ENCODE assay signal across 1 cellular context in the genomic region with DNA sequence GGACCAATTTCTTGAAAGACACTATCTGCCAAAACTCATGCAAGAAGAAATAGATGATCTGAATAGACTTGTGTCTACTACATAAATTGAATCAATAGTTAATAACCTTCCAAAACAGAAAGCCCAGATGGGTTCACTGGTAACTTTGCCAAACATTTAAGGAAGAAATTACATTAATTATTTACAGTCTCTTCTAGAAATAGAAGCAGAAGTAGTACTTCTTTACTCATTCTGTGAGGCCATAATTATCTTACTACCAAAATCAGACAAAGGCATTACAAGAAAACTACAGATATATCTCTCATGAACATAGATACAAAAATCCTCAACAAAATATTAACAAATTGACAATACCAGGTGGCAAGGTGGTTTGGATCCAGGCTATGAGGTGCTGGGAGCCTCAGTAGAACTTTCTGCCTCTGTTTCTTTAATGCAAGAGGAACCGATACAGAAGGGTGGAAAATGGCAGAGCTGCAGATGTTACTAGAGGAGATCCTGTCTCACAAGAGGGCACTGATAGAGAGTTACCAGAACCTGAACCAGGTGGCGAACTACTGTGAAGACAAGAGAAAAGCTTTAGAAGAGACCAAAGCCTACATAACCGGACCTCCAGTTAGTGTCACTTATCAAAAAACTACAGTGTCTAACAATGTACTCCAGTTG.
TF ChIP-seq lines count a peak whose summit lies in the region.

No MANE protein-coding gene starts in this region.

TF ChIP-seq in GM12878, 131 proteins besides CTCF, POLR2A, EP300 and RAD21 (continued from another document):
- TF ChIP-seq ZBTB40 (IDR thresholded peaks at IDR 0.05; ENCODE audit: borderline replicate concordance) (no peak), E2F8 (IDR thresholded peaks at IDR 0.05; ENCODE audit: low read depth, partially characterized antibody) (no peak), ZNF217 (IDR thresholded peaks at IDR 0.05) (peak; percentile 54; the same call in 1 of the 2 replicates), SRF (IDR thresholded peaks at IDR 0.05; ENCODE audit: low read depth in 2 of 2, low read length in 2 of 2) (no peak), POLR2AphosphoS2 (IDR thresholded peaks at IDR 0.05; ENCODE audit: low read depth, low read length) (no peak), ZNF622 (IDR thresholded peaks at IDR 0.05) (no peak), TCF12 (IDR thresholded peaks at IDR 0.05; ENCODE audit: low read depth, low read length) (no peak), IRF4 (IDR thresholded peaks at IDR 0.05; ENCODE audit: low read depth, low read length) (no peak), FOS (IDR thresholded peaks at IDR 0.05; ENCODE audit: borderline replicate concordance, extremely low read depth, insufficient read length) (no peak), ZNF207 (IDR thresholded peaks at IDR 0.05; ENCODE audit: borderline replicate concordance) (no peak), IKZF1 (conservative IDR thresholded peaks at IDR 0.05) (peak; percentile 38), SIX5 (IDR thresholded peaks at IDR 0.05; ENCODE audit: low read depth, low read length, severe bottlenecking) (no peak), ZNF384 (IDR thresholded peaks at IDR 0.05; ENCODE audit: borderline replicate concordance, low read depth, low read length) (no peak), SREBF2 (IDR thresholded peaks at IDR 0.05; ENCODE audit: low read length) (no peak), KLF5 (IDR thresholded peaks at IDR 0.05; ENCODE audit: partially characterized antibody) (no peak), TCF7 (IDR thresholded peaks at IDR 0.05; ENCODE audit: borderline replicate concordance) (no peak), EZH2 (IDR thresholded peaks at IDR 0.05; ENCODE audit: borderline replicate concordance, control insufficient read depth, low read depth, low read length) (no peak), SMAD1 (IDR thresholded peaks at IDR 0.05; ENCODE audit: low read depth, partially characterized antibody) (no peak), TAF1 (IDR thresholded peaks at IDR 0.05; ENCODE audit: borderline replicate concordance, low read depth, low read length) (no peak), YBX1 (IDR thresholded peaks at IDR 0.05) (no peak), MXI1 (IDR thresholded peaks at IDR 0.05; ENCODE audit: low read depth, low read length) (no peak), POU2F2 (IDR thresholded peaks at IDR 0.05; ENCODE audit: borderline replicate concordance, low read depth, low read length) (no peak), USF2 (IDR thresholded peaks at IDR 0.05; ENCODE audit: borderline replicate concordance, low read depth, low read length) (no peak), NFIC (IDR thresholded peaks at IDR 0.05; ENCODE audit: low read depth, low read length) (no peak), WRNIP1 (IDR thresholded peaks at IDR 0.05; ENCODE audit: borderline replicate concordance, low read depth, low read length) (no peak), SUZ12 (IDR thresholded peaks at IDR 0.05; ENCODE audit: unreplicated experiment) (no peak), MEF2A (IDR thresholded peaks at IDR 0.05; ENCODE audit: insufficient read depth, low read depth, low read length) (no peak; the same call in 1 of the 2 replicates), NR2F1 (conservative IDR thresholded peaks at IDR 0.05) (0 out of 2 replicates have a peak, but pooled peaks have one; percentile 28), CBX5 (IDR thresholded peaks at IDR 0.05; ENCODE audit: low read depth) (no peak), RCOR1 (conservative IDR thresholded peaks at IDR 0.05; ENCODE audit: low read depth, low read length) (no peak), PAX8 (IDR thresholded peaks at IDR 0.05) (no peak), RAD51 (IDR thresholded peaks at IDR 0.05) (no peak), ATF7 (IDR thresholded peaks at IDR 0.05; ENCODE audit: low read depth) (0 out of 2 replicates have a peak, but pooled peaks have one; percentile 12), SIN3A (IDR thresholded peaks at IDR 0.05; ENCODE audit: low read depth, low read length) (no peak), MEF2B (IDR thresholded peaks at IDR 0.05; ENCODE audit: partially characterized antibody, poor library complexity, severe bottlenecking) (peak; percentile 65)
- TF ChIP-seq, protein P1, sequence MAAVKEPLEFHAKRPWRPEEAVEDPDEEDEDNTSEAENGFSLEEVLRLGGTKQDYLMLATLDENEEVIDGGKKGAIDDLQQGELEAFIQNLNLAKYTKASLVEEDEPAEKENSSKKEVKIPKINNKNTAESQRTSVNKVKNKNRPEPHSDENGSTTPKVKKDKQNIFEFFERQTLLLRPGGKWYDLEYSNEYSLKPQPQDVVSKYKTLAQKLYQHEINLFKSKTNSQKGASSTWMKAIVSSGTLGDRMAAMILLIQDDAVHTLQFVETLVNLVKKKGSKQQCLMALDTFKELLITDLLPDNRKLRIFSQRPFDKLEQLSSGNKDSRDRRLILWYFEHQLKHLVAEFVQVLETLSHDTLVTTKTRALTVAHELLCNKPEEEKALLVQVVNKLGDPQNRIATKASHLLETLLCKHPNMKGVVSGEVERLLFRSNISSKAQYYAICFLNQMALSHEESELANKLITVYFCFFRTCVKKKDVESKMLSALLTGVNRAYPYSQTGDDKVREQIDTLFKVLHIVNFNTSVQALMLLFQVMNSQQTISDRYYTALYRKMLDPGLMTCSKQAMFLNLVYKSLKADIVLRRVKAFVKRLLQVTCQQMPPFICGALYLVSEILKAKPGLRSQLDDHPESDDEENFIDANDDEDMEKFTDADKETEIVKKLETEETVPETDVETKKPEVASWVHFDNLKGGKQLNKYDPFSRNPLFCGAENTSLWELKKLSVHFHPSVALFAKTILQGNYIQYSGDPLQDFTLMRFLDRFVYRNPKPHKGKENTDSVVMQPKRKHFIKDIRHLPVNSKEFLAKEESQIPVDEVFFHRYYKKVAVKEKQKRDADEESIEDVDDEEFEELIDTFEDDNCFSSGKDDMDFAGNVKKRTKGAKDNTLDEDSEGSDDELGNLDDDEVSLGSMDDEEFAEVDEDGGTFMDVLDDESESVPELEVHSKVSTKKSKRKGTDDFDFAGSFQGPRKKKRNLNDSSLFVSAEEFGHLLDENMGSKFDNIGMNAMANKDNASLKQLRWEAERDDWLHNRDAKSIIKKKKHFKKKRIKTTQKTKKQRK (IDR thresholded peaks at IDR 0.05; ENCODE audit: low read depth, low read length): no peak
- TF ChIP-seq, protein P2, sequence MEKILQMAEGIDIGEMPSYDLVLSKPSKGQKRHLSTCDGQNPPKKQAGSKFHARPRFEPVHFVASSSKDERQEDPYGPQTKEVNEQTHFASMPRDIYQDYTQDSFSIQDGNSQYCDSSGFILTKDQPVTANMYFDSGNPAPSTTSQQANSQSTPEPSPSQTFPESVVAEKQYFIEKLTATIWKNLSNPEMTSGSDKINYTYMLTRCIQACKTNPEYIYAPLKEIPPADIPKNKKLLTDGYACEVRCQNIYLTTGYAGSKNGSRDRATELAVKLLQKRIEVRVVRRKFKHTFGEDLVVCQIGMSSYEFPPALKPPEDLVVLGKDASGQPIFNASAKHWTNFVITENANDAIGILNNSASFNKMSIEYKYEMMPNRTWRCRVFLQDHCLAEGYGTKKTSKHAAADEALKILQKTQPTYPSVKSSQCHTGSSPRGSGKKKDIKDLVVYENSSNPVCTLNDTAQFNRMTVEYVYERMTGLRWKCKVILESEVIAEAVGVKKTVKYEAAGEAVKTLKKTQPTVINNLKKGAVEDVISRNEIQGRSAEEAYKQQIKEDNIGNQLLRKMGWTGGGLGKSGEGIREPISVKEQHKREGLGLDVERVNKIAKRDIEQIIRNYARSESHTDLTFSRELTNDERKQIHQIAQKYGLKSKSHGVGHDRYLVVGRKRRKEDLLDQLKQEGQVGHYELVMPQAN (conservative IDR thresholded peaks at IDR 0.05): no peak
- TF ChIP-seq, protein P3, sequence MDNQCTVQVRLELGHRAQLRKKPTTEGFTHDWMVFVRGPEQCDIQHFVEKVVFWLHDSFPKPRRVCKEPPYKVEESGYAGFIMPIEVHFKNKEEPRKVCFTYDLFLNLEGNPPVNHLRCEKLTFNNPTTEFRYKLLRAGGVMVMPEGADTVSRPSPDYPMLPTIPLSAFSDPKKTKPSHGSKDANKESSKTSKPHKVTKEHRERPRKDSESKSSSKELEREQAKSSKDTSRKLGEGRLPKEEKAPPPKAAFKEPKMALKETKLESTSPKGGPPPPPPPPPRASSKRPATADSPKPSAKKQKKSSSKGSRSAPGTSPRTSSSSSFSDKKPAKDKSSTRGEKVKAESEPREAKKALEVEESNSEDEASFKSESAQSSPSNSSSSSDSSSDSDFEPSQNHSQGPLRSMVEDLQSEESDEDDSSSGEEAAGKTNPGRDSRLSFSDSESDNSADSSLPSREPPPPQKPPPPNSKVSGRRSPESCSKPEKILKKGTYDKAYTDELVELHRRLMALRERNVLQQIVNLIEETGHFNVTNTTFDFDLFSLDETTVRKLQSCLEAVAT (IDR thresholded peaks at IDR 0.05): peak; percentile 59
- TF ChIP-seq, protein P4, sequence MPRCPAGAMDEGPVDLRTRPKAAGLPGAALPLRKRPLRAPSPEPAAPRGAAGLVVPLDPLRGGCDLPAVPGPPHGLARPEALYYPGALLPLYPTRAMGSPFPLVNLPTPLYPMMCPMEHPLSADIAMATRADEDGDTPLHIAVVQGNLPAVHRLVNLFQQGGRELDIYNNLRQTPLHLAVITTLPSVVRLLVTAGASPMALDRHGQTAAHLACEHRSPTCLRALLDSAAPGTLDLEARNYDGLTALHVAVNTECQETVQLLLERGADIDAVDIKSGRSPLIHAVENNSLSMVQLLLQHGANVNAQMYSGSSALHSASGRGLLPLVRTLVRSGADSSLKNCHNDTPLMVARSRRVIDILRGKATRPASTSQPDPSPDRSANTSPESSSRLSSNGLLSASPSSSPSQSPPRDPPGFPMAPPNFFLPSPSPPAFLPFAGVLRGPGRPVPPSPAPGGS (IDR thresholded peaks at IDR 0.05; ENCODE audit: borderline replicate concordance, insufficient read depth, low read depth, low read length, poor library complexity, severe bottlenecking): no peak
- TF ChIP-seq, protein P5, sequence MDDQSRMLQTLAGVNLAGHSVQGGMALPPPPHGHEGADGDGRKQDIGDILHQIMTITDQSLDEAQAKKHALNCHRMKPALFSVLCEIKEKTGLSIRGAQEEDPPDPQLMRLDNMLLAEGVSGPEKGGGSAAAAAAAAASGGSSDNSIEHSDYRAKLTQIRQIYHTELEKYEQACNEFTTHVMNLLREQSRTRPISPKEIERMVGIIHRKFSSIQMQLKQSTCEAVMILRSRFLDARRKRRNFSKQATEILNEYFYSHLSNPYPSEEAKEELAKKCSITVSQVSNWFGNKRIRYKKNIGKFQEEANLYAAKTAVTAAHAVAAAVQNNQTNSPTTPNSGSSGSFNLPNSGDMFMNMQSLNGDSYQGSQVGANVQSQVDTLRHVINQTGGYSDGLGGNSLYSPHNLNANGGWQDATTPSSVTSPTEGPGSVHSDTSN (IDR thresholded peaks at IDR 0.05; ENCODE audit: insufficient replicate concordance, low read depth, low read length): no peak
TF ChIP-seq in GM12878: peak in this region for 18.
